In the genomic region with DNA sequence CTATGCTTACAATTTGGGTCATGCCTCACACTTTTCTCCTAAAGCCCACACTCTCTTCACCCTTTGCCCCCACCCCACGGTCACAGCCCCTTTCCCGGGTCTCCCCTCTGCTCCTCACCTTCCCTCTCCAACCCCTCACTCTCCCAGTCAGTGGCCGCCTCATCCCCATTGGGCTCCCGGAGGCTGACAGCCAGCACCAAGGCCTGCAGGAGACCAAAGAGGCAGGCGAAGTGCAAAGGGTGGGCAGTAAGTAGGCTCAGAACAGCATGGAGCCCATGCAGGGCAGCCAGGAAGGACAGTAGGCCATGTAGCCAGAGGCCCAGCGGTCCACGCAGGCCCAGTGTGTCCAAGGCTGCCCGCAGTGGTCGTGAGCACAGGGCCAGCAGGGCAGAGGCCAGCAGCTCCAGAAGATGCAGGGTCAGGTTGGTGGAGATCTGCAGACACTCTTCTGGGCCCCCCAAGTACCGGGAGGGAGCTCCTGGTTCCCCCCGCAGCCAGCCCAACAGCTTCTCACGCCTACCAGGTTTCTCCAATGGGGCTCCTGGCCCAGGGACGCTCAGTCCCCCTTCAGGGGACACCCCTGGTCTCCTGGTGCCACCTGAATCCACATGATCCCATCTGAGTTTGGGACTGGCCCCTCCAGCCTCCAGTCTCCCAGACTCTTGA, we compare ENCODE assay signal across 8 cellular contexts. TPM values are rescaled to one million over a fixed set of nuclear protein-coding genes. Genes with fewer than 3 reads are reported as not detected.
A peak's percentile ranks its signal among the peaks of the same experiment; 100 is the strongest.
DNase-seq lines count a peak whose midpoint lies in the region; ATAC-seq and TF ChIP-seq lines count a peak whose summit lies in the region.

No MANE protein-coding gene starts in this region.

- H3K4me3 ChIP-seq in GM23248 (peak overlapping the region; percentile 91), fibroblast of villous mesenchyme (ENCODE audit: low read depth, low read length) (peak overlapping the region; percentile 65), skeletal muscle cell (ENCODE audit: low read depth, low read length) (peak overlapping the region; percentile 90)

- 88 to 96% methylated on average over 10 to 13 of the region's 13 CpGs for WGBS in GM23248 (ENCODE audit: low coverage in 1 of 2, low lambda C conversion rate in 2 of 2, missing lambda C conversion rate in 2 of 2), 2 experiments

- H3K79me2 ChIP-seq in GM23248 (ENCODE audit: insufficient read depth): peaks cover 97% of the 10 kb centered on the region

- H3K36me3 ChIP-seq in GM23248 (ENCODE audit: low read depth): no peaks in the 10 kb centered on the region

- no peaks in the 10 kb centered on the region for H3K9me2 ChIP-seq in GM23248 (ENCODE audit: insufficient read depth)

- peak overlapping the region; percentile 93 for H3K4me3 Mint-ChIP-seq in T-helper 17 cell

- no peaks in the 10 kb centered on the region for H4K20me1 ChIP-seq in GM23248 (ENCODE audit: insufficient read depth)

- H3K4me1 Mint-ChIP-seq in T-helper 17 cell: peaks cover 58% of the 10 kb centered on the region

- no peak for TF ChIP-seq CTCF in fibroblast of villous mesenchyme (IDR thresholded peaks at IDR 0.05; ENCODE audit: insufficient read depth, low read depth, low read length)

- peaks cover 21% of the 10 kb centered on the region for H3F3A ChIP-seq in GM23248 (ENCODE audit: insufficient read depth)

- H3K27ac ChIP-seq in GM23248: no peak overlapping the region

- H3K9me3 ChIP-seq in GM23248 (ENCODE audit: low read depth) (no peaks in the 10 kb centered on the region), T-helper 17 cell (ENCODE audit: control insufficient read depth, low read length, poor library complexity, severe bottlenecking) (no peaks in the 10 kb centered on the region)

- peak overlapping the region; percentile 97 for H3K4me2 ChIP-seq in GM23248 (ENCODE audit: unreplicated experiment)

- H3K36me3 Mint-ChIP-seq in T-helper 17 cell (ENCODE audit: low read depth): peaks cover 5% of the 10 kb centered on the region

- H3K9ac ChIP-seq in GM23248: peak overlapping the region; percentile 88; the same call in 1 of the 2 replicates

- peak overlapping the region; percentile 92 for H3K27ac Mint-ChIP-seq in T-helper 17 cell

- peaks cover 24% of the 10 kb centered on the region for H3K4me1 ChIP-seq in GM23248 (ENCODE audit: insufficient read depth)

- no peak for ATAC-seq in T-helper 17 cell

- DNase-seq in GM23248 (no peak), T-helper 17 cell (no peak), fibroblast of villous mesenchyme (ENCODE audit: low read depth) (no peak), skeletal muscle cell (ENCODE audit: low read depth) (no peak), GOT3 (lab: John Stamatoyannopoulos, UW) (no peak), G401 (ENCODE audit: low spot score) (no peak), DMS153 treated with DMSO at 0.1 percent for 48 hours (lab: John Stamatoyannopoulos, UW; ENCODE audit: unreplicated experiment) (no peak)
- DNase-seq in stimulated activated CD4-positive, alpha-beta T cell treated with anti-CD3 and anti-CD28 coated beads, Interleukin-1b, Interleukin-23, amount 100 ng/mL, for 48 hours: no peak

- in situ Hi-C loops in GM23248 (cut with MboI): no loop called here
- in situ Hi-C loops in G401 (cut with HindIII; ENCODE audit: low sequenced_read_pairs): no loop called here

- no peaks in the 10 kb centered on the region for H3K27me3 Mint-ChIP-seq in T-helper 17 cell

- H2AFZ ChIP-seq in GM23248: no peak overlapping the region

- no peaks in the 10 kb centered on the region for H3K27me3 ChIP-seq in GM23248 (replicated peaks; ENCODE audit: insufficient read depth)

RNA-seq across cellular contexts. Expression of a gene that starts 1.5 kb away (rescaled TPM):
- 20.3 and 28.5 TPM in 2 replicates for total RNA-seq in GM23248 (2014; rRNA removed; shearing (Covaris generic))
- polyA plus RNA-seq in GM23248 (2016; fragmentation: Nextera tagmentation; extraction: Ambion mirVana): 19.4 and 19.5 TPM in 2 replicates
- total RNA-seq in T-helper 17 cell (10 to 100 TPM; 13.3 to 16.9 TPM), fibroblast of villous mesenchyme (20.7 and 21.9 TPM in 2 replicates)
- total RNA-seq in G401 (2014; rRNA removed; shearing (Covaris generic)): 12.4 and 16.2 TPM in 2 replicates

RNA-seq across cellular contexts. Expression of a gene that starts 3.4 kb away (rescaled TPM):
- total RNA-seq in GM23248 (2014; rRNA removed; shearing (Covaris generic)): 0.76 and 3.3 TPM in 2 replicates
- 5.6 and 5.9 TPM in 2 replicates for polyA plus RNA-seq in GM23248 (2016; fragmentation: Nextera tagmentation; extraction: Ambion mirVana)
- 1 to 10 TPM; 2.9 to 4.0 TPM for total RNA-seq in T-helper 17 cell
- 0.43 and 0.97 TPM in 2 replicates for total RNA-seq in fibroblast of villous mesenchyme
- 2.3 and 3.6 TPM in 2 replicates for total RNA-seq in G401 (2014; rRNA removed; shearing (Covaris generic))

RNA-seq across cellular contexts. Expression of a gene that starts 5.7 kb away (rescaled TPM):
- 10.6 and 11.3 TPM in 2 replicates for total RNA-seq in GM23248 (2014; rRNA removed; shearing (Covaris generic))
- polyA plus RNA-seq in GM23248 (2016; fragmentation: Nextera tagmentation; extraction: Ambion mirVana): 19.3 and 20.0 TPM in 2 replicates
- total RNA-seq in T-helper 17 cell: 10 to 100 TPM in 1 of 2 donors, 1 to 10 TPM in 1; 9.2 to 11.9 TPM
- 16.1 and 20.7 TPM in 2 replicates for total RNA-seq in fibroblast of villous mesenchyme
- 24.9 and 31.6 TPM in 2 replicates for total RNA-seq in G401 (2014; rRNA removed; shearing (Covaris generic))

RNA-seq across cellular contexts. Expression of a gene that starts 6.7 kb away (rescaled TPM):
- total RNA-seq in GM23248 (2014; rRNA removed; shearing (Covaris generic)): 161 and 198 TPM in 2 replicates
- 88.2 and 90.8 TPM in 2 replicates for polyA plus RNA-seq in GM23248 (2016; fragmentation: Nextera tagmentation; extraction: Ambion mirVana)
- total RNA-seq in T-helper 17 cell: 100 to 1,000 TPM; 229 to 233 TPM
- 123 and 166 TPM in 2 replicates for total RNA-seq in fibroblast of villous mesenchyme
- total RNA-seq in G401 (2014; rRNA removed; shearing (Covaris generic)): 257 and 311 TPM in 2 replicates

RNA-seq across cellular contexts. Expression of a gene that starts 6.8 kb away (rescaled TPM):
- total RNA-seq in GM23248 (2014; rRNA removed; shearing (Covaris generic)): 186 and 256 TPM in 2 replicates
- 224 and 229 TPM in 2 replicates for polyA plus RNA-seq in GM23248 (2016; fragmentation: Nextera tagmentation; extraction: Ambion mirVana)
- total RNA-seq in T-helper 17 cell (100 to 1,000 TPM; 104 to 107 TPM), fibroblast of villous mesenchyme (136 and 144 TPM in 2 replicates)
- total RNA-seq in G401 (2014; rRNA removed; shearing (Covaris generic)): 105 and 107 TPM in 2 replicates
